ENCODE assay signal across 24 cellular contexts in genomic region chr19:32123355-32123940, GRCh38.
DNase-seq lines count a peak whose midpoint lies in the region; ATAC-seq, FAIRE-seq and TF ChIP-seq lines count a peak whose summit lies in the region.
"Had no signal": no experiment of that assay in that cellular context is flagged by ENCODE, and none has a peak within 500 bp of the region (broad histone marks: within the 10 kb centered on the region; RNA-seq: fewer than 3 reads in every experiment).

No MANE protein-coding gene starts in this region.

- no peak overlapping the region for H4K91ac ChIP-seq in neuronal stem cell (ENCODE audit: low read depth, low read length, poor library complexity)

- H3K23ac ChIP-seq in neuronal stem cell (ENCODE audit: low read depth, low read length, poor library complexity) = peak overlapping the region; percentile 55

- TF ChIP-seq RAD21 in HepG2 (CRISPR knock-in tag; IDR thresholded peaks at IDR 0.05) = no peak

- H3K27ac ChIP-seq in BLaER1 = peak overlapping the region; percentile 15; the same call in 1 of the 2 replicates
- H3K27ac ChIP-seq in HepG2 (ENCODE audit: extremely low read length, insufficient read depth, low read length) = no peak overlapping the region
- no peak overlapping the region for H3K27ac ChIP-seq in neuronal stem cell (replicated peaks; ENCODE audit: low read length)
- H3K27ac ChIP-seq: GM23248, HL-60 had no signal

- H3K14ac ChIP-seq in neuronal stem cell (ENCODE audit: low read length) = no peak overlapping the region

- H3K9me3 ChIP-seq in BLaER1 (peaks cover 6% of the 10 kb centered on the region; the same call in 1 of the 2 replicates), HepG2 (ENCODE audit: low read length) (no peaks in the 10 kb centered on the region), neuronal stem cell (replicated peaks in 1 of 2; ENCODE audit: control insufficient read depth in 2 of 2, insufficient read depth in 1 of 2, low read depth in 1 of 2, low read length in 2 of 2) (no peaks in the 10 kb centered on the region)

- no peak overlapping the region for H2AK5ac ChIP-seq in neuronal stem cell (ENCODE audit: low read depth, low read length)

- no peaks in the 10 kb centered on the region for H3K79me1 ChIP-seq in neuronal stem cell (ENCODE audit: low read depth, low read length)

- no peak for TF ChIP-seq CTCF in HepG2 (CRISPR knock-in tag; IDR thresholded peaks at IDR 0.05)

- TF ChIP-seq EP300 in HepG2 (IDR thresholded peaks at IDR 0.05; ENCODE audit: low read depth in 2 of 2, low read length in 2 of 2) (no peak), HepG2 (CRISPR knock-in tag; IDR thresholded peaks at IDR 0.05; ENCODE audit: borderline replicate concordance) (no peak)

- in situ Hi-C loops in HepG2 (cut with HindIII; ENCODE audit: extremely low pct_ligation_motif_present, low pct_unique_long_range_greater_than_20kb) = no loop called here

- H3K18ac ChIP-seq in neuronal stem cell (ENCODE audit: low read length) = peak overlapping the region; percentile 27

- H3K27me3 ChIP-seq in BLaER1 (no peaks in the 10 kb centered on the region), HepG2 (ENCODE audit: control insufficient read depth in 1 of 2, insufficient read depth in 2 of 2, low read length in 2 of 2) (no peaks in the 10 kb centered on the region), neuronal stem cell (ENCODE audit: control insufficient read depth in 3 of 3, insufficient read depth in 3 of 3, low read depth in 1 of 3, low read length in 3 of 3) (no peaks in the 10 kb centered on the region)

- H4K8ac ChIP-seq in neuronal stem cell (ENCODE audit: low read depth, low read length) = no peak overlapping the region

- FAIRE-seq in HepG2 (lab: Jason Lieb, UNC) = no peak
- FAIRE-seq: GM12878 had no signal

- H3K4me1 ChIP-seq in BLaER1 = peaks cover 39% of the 10 kb centered on the region
- H3K4me1 ChIP-seq in HepG2 (ENCODE audit: insufficient read depth, low read length) = no peaks in the 10 kb centered on the region
- no peaks in the 10 kb centered on the region for H3K4me1 ChIP-seq in neuronal stem cell (ENCODE audit: control insufficient read depth in 2 of 2, insufficient read depth in 1 of 2, low read depth in 1 of 2, low read length in 2 of 2)

- H2AFZ ChIP-seq in HepG2 (ENCODE audit: low read length) (no peak overlapping the region), neuronal stem cell (ENCODE audit: low read length) (no peak overlapping the region)
- H2AFZ ChIP-seq: GM23248 had no signal

- H3K36me3 ChIP-seq in BLaER1 (no peaks in the 10 kb centered on the region), HepG2 (replicated peaks in 1 of 2; ENCODE audit: control insufficient read depth in 1 of 2, insufficient read depth in 2 of 2, low read length in 2 of 2) (no peaks in the 10 kb centered on the region), neuronal stem cell (replicated peaks in 1 of 2; ENCODE audit: control insufficient read depth in 2 of 2, insufficient read depth in 2 of 2, low read length in 2 of 2) (no peaks in the 10 kb centered on the region)

- H3K9ac ChIP-seq in BLaER1 (0 out of 2 replicates have a peak overlapping the region, but pooled peaks have one; percentile 6), HepG2 (ENCODE audit: insufficient read depth, low read depth, low read length) (no peak overlapping the region), neuronal stem cell (ENCODE audit: low read depth, low read length, poor library complexity) (no peak overlapping the region)
- H3K9ac ChIP-seq: GM23248 had no signal

- DNase-seq in Jurkat, Clone E6-1 (ENCODE audit: low read depth, low spot score) = peak; percentile 34
- DNase-seq in HepG2 (ENCODE audit: low spot score) = no peak
- no peak for DNase-seq in neuronal stem cell (ENCODE audit: low spot score)
- DNase-seq in NCI-H748 (lab: John Stamatoyannopoulos, UW; ENCODE audit: unreplicated experiment) = no peak
- DNase-seq: 8988T; C1 segment of cervical spinal cord; CD4-positive, CD25-positive, alpha-beta regulatory T cell; CD8-positive, alpha-beta memory T cell; COR-L47; DMS 273 treated with DMSO at 0.1 percent for 48 hours; DMS53; DND-41; EL; GM23248; H7; HFFc6; IMR-90; KBM-7 had no signal

- H4K20me1 ChIP-seq in BLaER1 = no peaks in the 10 kb centered on the region
- no peaks in the 10 kb centered on the region for H4K20me1 ChIP-seq in HepG2 (ENCODE audit: insufficient read depth, low read length)

- H2BK15ac ChIP-seq in neuronal stem cell (ENCODE audit: low read length) = no peak overlapping the region

- H3K4me3 ChIP-seq in BLaER1 (no peak overlapping the region), HepG2 (replicated peaks in 1 of 3; ENCODE audit: insufficient read depth in 1 of 3, low read depth in 2 of 3, low read length in 3 of 3) (no peak overlapping the region), neuronal stem cell (ENCODE audit: low read length in 2 of 2) (no peak overlapping the region)
- H3K4me3 ChIP-seq in Jurkat, Clone E6-1 (ENCODE audit: low read length) = no peak overlapping the region
- H3K4me3 ChIP-seq: GM12878, GM23248 had no signal

- WGBS in HepG2 (ENCODE audit: low lambda C conversion rate) = 5% methylated on average over 7 of the region's 11 CpGs
- WGBS in neuronal stem cell (ENCODE audit: extremely low coverage in 2 of 2, insufficient read length in 2 of 2, insufficient replicate concordance in 1 of 2), 2 donors = no CpG with 5 or more reads among the region's 11 CpGs

- ATAC-seq in HepG2 (peak; percentile 78), HG03159 (IDR thresholded peaks at IDR 0.05; ENCODE audit: unreplicated experiment) (no peak), HG02852 (IDR thresholded peaks at IDR 0.05; ENCODE audit: unreplicated experiment) (no peak)
- ATAC-seq: GM12878, HCT116 had no signal

- H3K4me2 ChIP-seq in BLaER1 (peak overlapping the region; percentile 62), HepG2 (ENCODE audit: low read depth, low read length) (no peak overlapping the region), neuronal stem cell (ENCODE audit: insufficient read depth, low read length, poor library complexity, severe bottlenecking) (no peak overlapping the region)

- H3K79me2 ChIP-seq in HepG2 (ENCODE audit: insufficient read depth, low read length) = no peaks in the 10 kb centered on the region

- H2BK12ac ChIP-seq in neuronal stem cell (ENCODE audit: low read length) = no peak overlapping the region

- CTCF ChIA-PET in HepG2 (lab: Yijun Ruan, JAX; ENCODE audit: low intra/inter-chr PET ratio, low total read pairs) = no interaction called here

- POLR2A ChIA-PET in HepG2 (lab: Yijun Ruan, JAX) = no interaction called here

- H2BK5ac ChIP-seq in neuronal stem cell (ENCODE audit: low read length) = peak overlapping the region; percentile 13

- no peak overlapping the region for H3K4ac ChIP-seq in neuronal stem cell (ENCODE audit: low read length)

- no peak for TF ChIP-seq POLR2A in HepG2 (IDR thresholded peaks at IDR 0.05; ENCODE audit: insufficient read depth in 1 of 2, low read depth in 2 of 2, low read length in 2 of 2)

- H2BK120ac ChIP-seq in neuronal stem cell (ENCODE audit: low read depth, low read length) = no peak overlapping the region

- intact Hi-C loops in HepG2 (cut with micrococcal nuclease; ENCODE audit: unreplicated experiment) = no loop called here

- BruUV-seq in HepG2 (replicated peaks; lab: Mats Ljungman, UMichigan) = no TSS peak

TF ChIP-seq in HepG2, 621 proteins besides CTCF, POLR2A, EP300 and RAD21 (continues in another document):
- TF ChIP-seq ZMYM2 (CRISPR knock-in tag; IDR thresholded peaks at IDR 0.05) (0 out of 2 replicates have a peak, but pooled peaks have one; percentile 32), HNF4A (CRISPR knock-in tag; IDR thresholded peaks at IDR 0.05) (peak; percentile 34; the same call in 1 of the 2 replicates), ZNF280D (CRISPR knock-in tag; IDR thresholded peaks at IDR 0.05) (0 out of 2 replicates have a peak, but pooled peaks have one; percentile 43), CREB1 (IDR thresholded peaks at IDR 0.05) (no peak), CREB1 (CRISPR knock-in tag; IDR thresholded peaks at IDR 0.05) (no peak), FOXA1 (IDR thresholded peaks at IDR 0.05) (no peak), FOXA1 (CRISPR knock-in tag; IDR thresholded peaks at IDR 0.05) (0 out of 2 replicates have a peak, but pooled peaks have one; percentile 29), POGZ (CRISPR knock-in tag; IDR thresholded peaks at IDR 0.05) (0 out of 2 replicates have a peak, but pooled peaks have one; percentile 53), GABPB1 (CRISPR knock-in tag; IDR thresholded peaks at IDR 0.05) (peak; percentile 21; the same call in 1 of the 2 replicates), CEBPG (CRISPR knock-in tag; IDR thresholded peaks at IDR 0.05) (0 out of 2 replicates have a peak, but pooled peaks have one; percentile 11), ZNF3 (CRISPR knock-in tag; IDR thresholded peaks at IDR 0.05) (peak; percentile 79; the same call in 1 of the 2 replicates), FOXA3 (CRISPR knock-in tag; IDR thresholded peaks at IDR 0.05) (peak; percentile 53; the same call in 1 of the 2 replicates)
